12 cellular contexts compared by ENCODE assay signal in genomic region chr21:33940846-33941245, GRCh38. TPM values are rescaled to one million over a fixed set of nuclear protein-coding genes. Genes with fewer than 3 reads are reported as not detected.
A peak's percentile ranks its signal among the peaks of the same experiment; 100 is the strongest.
DNase-seq lines count a peak whose midpoint lies in the region; ATAC-seq and TF ChIP-seq lines count a peak whose summit lies in the region.
"Had no signal": no experiment of that assay in that cellular context is flagged by ENCODE, and none has a peak within 500 bp of the region (broad histone marks: within the 10 kb centered on the region; RNA-seq: fewer than 3 reads in every experiment).

No MANE protein-coding gene starts in this region.

- TF ChIP-seq CTCF in CD14-positive monocyte (IDR thresholded peaks at IDR 0.05), result no peak
- no peak for TF ChIP-seq CTCF in choroid plexus epithelial cell (conservative IDR thresholded peaks at IDR 0.05; ENCODE audit: low read depth, low read length)

- H3K36me3 ChIP-seq in naive thymus-derived CD4-positive, alpha-beta T cell (ENCODE audit: control insufficient read depth in 2 of 3, insufficient read depth in 3 of 3, low read length in 3 of 3), result peaks cover 0 to 13% (median 6%) of the 10 kb centered on the region in 3 experiments

- H3K9me3 ChIP-seq in naive thymus-derived CD4-positive, alpha-beta T cell (ENCODE audit: control insufficient read depth in 2 of 3, low read length in 3 of 3), result peaks cover 0 to 7% (median 0%) of the 10 kb centered on the region in 3 experiments

- H3K27me3 ChIP-seq in naive thymus-derived CD4-positive, alpha-beta T cell (ENCODE audit: control insufficient read depth in 2 of 2, insufficient read depth in 2 of 2, low read length in 2 of 2), result no peaks in the 10 kb centered on the region

- no peak overlapping the region for H3K4me3 ChIP-seq in choroid plexus epithelial cell (ENCODE audit: low read depth, low read length)
- H3K4me3 ChIP-seq in naive thymus-derived CD4-positive, alpha-beta T cell (ENCODE audit: low read length), result no peak overlapping the region
- H3K4me3 ChIP-seq: GM12878 had no signal

- ATAC-seq in naive thymus-derived CD4-positive, alpha-beta T cell, result no peak
- ATAC-seq in GM21619 (IDR thresholded peaks at IDR 0.05; ENCODE audit: unreplicated experiment) (no peak), GM18868 (IDR thresholded peaks at IDR 0.05; ENCODE audit: unreplicated experiment) (no peak)
- ATAC-seq: GM12878 had no signal

- intact Hi-C loops in CD14-positive monocyte (cut with micrococcal nuclease), result loop anchor here in 1 of 2 donors (10.0 kb wide), 1 partner anchor 84 kb away; no protein-coding TSS in a partner anchor
- intact Hi-C loops in naive thymus-derived CD4-positive, alpha-beta T cell (cut with micrococcal nuclease), result loop anchor here in 1 of 2 donors (10.0 kb wide), 1 partner anchor 254 kb away; no protein-coding TSS in a partner anchor

- H3K4me3 Mint-ChIP-seq in CD14-positive monocyte, result no peak overlapping the region
- H3K4me3 Mint-ChIP-seq in naive thymus-derived CD4-positive, alpha-beta T cell, result peak overlapping the region in 3 of 10 donors; percentile 34 to 55 (median 35)
- H3K4me3 Mint-ChIP-seq: stimulated activated naive B cell treated with anti-CD40 and anti-IgM and Interleukin-4, amounts not matched to agents 10 μg/mL and 1 μg/mL and 100 μg/mL, for 72 hours had no signal

- CTCF ChIA-PET in naive thymus-derived CD4-positive, alpha-beta T cell (lab: Charles Lee), result interaction anchor here (0.9 kb wide), 1 partner anchor 36 kb away, joined by 3 read pairs; no protein-coding TSS in a partner anchor

- peaks cover 41% of the 10 kb centered on the region for H3K4me1 Mint-ChIP-seq in CD14-positive monocyte
- peaks cover 25 to 80% (median 70%) of the 10 kb centered on the region in 7 donors for H3K4me1 Mint-ChIP-seq in naive thymus-derived CD4-positive, alpha-beta T cell

- DNase-seq in CD14-positive monocyte (ENCODE audit: low spot score), result no peak
- DNase-seq in HT1080 (ENCODE audit: low read depth), result peak; percentile 16
- DNase-seq in choroid plexus epithelial cell (ENCODE audit: low read depth), result peak; percentile 81
- DNase-seq in naive thymus-derived CD4-positive, alpha-beta T cell, result no peak
- no peak for DNase-seq in SK-N-DZ (ENCODE audit: low spot score)
- DNase-seq in T1000 (lab: John Stamatoyannopoulos, UW), result no peak
- DNase-seq: cortex of kidney; stimulated activated naive B cell treated with anti-CD40 and anti-IgM and Interleukin-4, amounts not matched to agents 10 μg/mL and 1 μg/mL and 100 μg/mL, for 72 hours had no signal

- H3K4me1 ChIP-seq in naive thymus-derived CD4-positive, alpha-beta T cell (ENCODE audit: control insufficient read depth in 2 of 2, insufficient read depth in 2 of 2, low read length in 2 of 2), result peaks cover 42 to 48% of the 10 kb centered on the region in 2 donors

- H3K9me3 Mint-ChIP-seq in CD14-positive monocyte, result peaks cover 0 to 7% (median 3%) of the 10 kb centered on the region in 7 donors
- peaks cover 0 to 19% (median 2%) of the 10 kb centered on the region in 11 donors for H3K9me3 Mint-ChIP-seq in naive thymus-derived CD4-positive, alpha-beta T cell

- no peak overlapping the region for H3K27ac ChIP-seq in naive thymus-derived CD4-positive, alpha-beta T cell (ENCODE audit: low read depth, low read length)
- H3K27ac ChIP-seq: HL-60 had no signal

- peaks cover 0 to 4% of the 10 kb centered on the region in 2 donors for H3K36me3 Mint-ChIP-seq in CD14-positive monocyte
- H3K36me3 Mint-ChIP-seq in naive thymus-derived CD4-positive, alpha-beta T cell, result peaks cover 8 to 63% (median 37%) of the 10 kb centered on the region in 5 donors
- H3K36me3 Mint-ChIP-seq: stimulated activated naive B cell treated with anti-CD40 and anti-IgM and Interleukin-4, amounts not matched to agents 10 μg/mL and 1 μg/mL and 100 μg/mL, for 72 hours had no signal

- H3K27ac Mint-ChIP-seq in CD14-positive monocyte, result peak overlapping the region in 4 of 7 donors; percentile 4 to 80 (median 60)
- peak overlapping the region; percentile 20 to 100 (median 88) for H3K27ac Mint-ChIP-seq in naive thymus-derived CD4-positive, alpha-beta T cell
- H3K27ac Mint-ChIP-seq: stimulated activated naive B cell treated with anti-CD40 and anti-IgM and Interleukin-4, amounts not matched to agents 10 μg/mL and 1 μg/mL and 100 μg/mL, for 72 hours had no signal

- POLR2A ChIA-PET in naive thymus-derived CD4-positive, alpha-beta T cell (lab: Charles Lee), result interaction anchor here (0.7 to 11.2 kb wide), 5 partner anchors 7 to 1113 kb away, joined by 3 to 502 read pairs (median 11); partner anchors contain the start of genes MRPS6 and SLC5A3

- H3K27me3 Mint-ChIP-seq in CD14-positive monocyte (ENCODE audit: low read depth in 3 of 3), result peaks cover 0 to 2% (median 0%) of the 10 kb centered on the region in 3 donors
- no peaks in the 10 kb centered on the region for H3K27me3 Mint-ChIP-seq in naive thymus-derived CD4-positive, alpha-beta T cell
- H3K27me3 Mint-ChIP-seq: stimulated activated naive B cell treated with anti-CD40 and anti-IgM and Interleukin-4, amounts not matched to agents 10 μg/mL and 1 μg/mL and 100 μg/mL, for 72 hours had no signal

RNA-seq across cellular contexts. Expression of gene ATP5PO, which starts 25.2 kb away (rescaled TPM):
- polyA plus RNA-seq in CD14-positive monocyte, result 100 to 1,000 TPM; 393 to 397 TPM
- total RNA-seq in HT1080 (2014; rRNA removed; shearing (Covaris generic)), result 192 and 245 TPM in 2 replicates
- polyA plus RNA-seq in HT1080 (2015; cell fraction: cytosol; rRNA removed), result 225 and 238 TPM in 2 replicates
- 95.7 and 134 TPM in 2 replicates for polyA plus RNA-seq in HT1080 (2015; cell fraction: nucleus; rRNA removed)
- total RNA-seq in naive thymus-derived CD4-positive, alpha-beta T cell, result 100 to 1,000 TPM; 123 to 185 (median 157) TPM
- 100 to 1,000 TPM; 366 to 449 TPM for polyA plus RNA-seq in naive thymus-derived CD4-positive, alpha-beta T cell
- polyA plus RNA-seq in SK-N-DZ (2014; cell fraction: cytosol; rRNA removed), result 223 and 273 TPM in 2 replicates
- polyA plus RNA-seq in SK-N-DZ (2014; cell fraction: nucleus; rRNA removed), result 118 and 259 TPM in 2 replicates

Comparison
In these comparisons a context has a peak if more than half of its experiments do, and no peak if none do; other contexts are left out.
1. DNase-seq: peak in HT1080 (single experiment) and choroid plexus epithelial cell (single experiment); none in CD14-positive monocyte (single experiment), naive thymus-derived CD4-positive, alpha-beta T cell (0 of 9), SK-N-DZ (single experiment) and T1000 (single experiment).